ENCODE assay signal across 3 cellular contexts in genomic region chr2:70211595-70211994, GRCh38.
TF ChIP-seq lines count a peak whose summit lies in the region.

No MANE protein-coding gene starts in this region.

TF ChIP-seq in A549, 52 proteins besides CTCF, POLR2A, EP300 and RAD21:
- TF ChIP-seq, protein P1, sequence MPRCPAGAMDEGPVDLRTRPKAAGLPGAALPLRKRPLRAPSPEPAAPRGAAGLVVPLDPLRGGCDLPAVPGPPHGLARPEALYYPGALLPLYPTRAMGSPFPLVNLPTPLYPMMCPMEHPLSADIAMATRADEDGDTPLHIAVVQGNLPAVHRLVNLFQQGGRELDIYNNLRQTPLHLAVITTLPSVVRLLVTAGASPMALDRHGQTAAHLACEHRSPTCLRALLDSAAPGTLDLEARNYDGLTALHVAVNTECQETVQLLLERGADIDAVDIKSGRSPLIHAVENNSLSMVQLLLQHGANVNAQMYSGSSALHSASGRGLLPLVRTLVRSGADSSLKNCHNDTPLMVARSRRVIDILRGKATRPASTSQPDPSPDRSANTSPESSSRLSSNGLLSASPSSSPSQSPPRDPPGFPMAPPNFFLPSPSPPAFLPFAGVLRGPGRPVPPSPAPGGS (IDR thresholded peaks at IDR 0.05): no peak
- TF ChIP-seq MAFK (IDR thresholded peaks at IDR 0.05; ENCODE audit: partially characterized antibody) (peak; percentile 59), TFCP2L1 (CRISPR knock-in tag; IDR thresholded peaks at IDR 0.05) (no peak)

TF ChIP-seq in K562, 482 proteins besides CTCF, POLR2A, EP300 and RAD21:
- peak; percentile 61 for TF ChIP-seq ZNF316 (IDR thresholded peaks at IDR 0.05)
- TF ChIP-seq RFX7 (CRISPR knock-in tag; IDR thresholded peaks at IDR 0.05): no peak
- no peak for TF ChIP-seq PTTG1 (tag; IDR thresholded peaks at IDR 0.05; ENCODE audit: low read depth)
- TF ChIP-seq, protein P2, sequence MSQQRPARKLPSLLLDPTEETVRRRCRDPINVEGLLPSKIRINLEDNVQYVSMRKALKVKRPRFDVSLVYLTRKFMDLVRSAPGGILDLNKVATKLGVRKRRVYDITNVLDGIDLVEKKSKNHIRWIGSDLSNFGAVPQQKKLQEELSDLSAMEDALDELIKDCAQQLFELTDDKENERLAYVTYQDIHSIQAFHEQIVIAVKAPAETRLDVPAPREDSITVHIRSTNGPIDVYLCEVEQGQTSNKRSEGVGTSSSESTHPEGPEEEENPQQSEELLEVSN (IDR thresholded peaks at IDR 0.05; ENCODE audit: borderline replicate concordance in 1 of 2, extremely low read depth in 1 of 2, insufficient read depth in 1 of 2, insufficient read length in 1 of 2, low read depth in 1 of 2, low read length in 1 of 2, poor library complexity in 1 of 2, severe bottlenecking in 1 of 2): no peak

TF ChIP-seq in GM12891, 5 proteins besides CTCF, POLR2A, EP300 and RAD21:
- no peak for TF ChIP-seq PAX5 (IDR thresholded peaks at IDR 0.05; ENCODE audit: insufficient read depth, low read length, severe bottlenecking)
- no peak for TF ChIP-seq POLR2AphosphoS5 (IDR thresholded peaks at IDR 0.05; ENCODE audit: low read depth, low read length)
- TF ChIP-seq POU2F2 (IDR thresholded peaks at IDR 0.05; ENCODE audit: low read depth, low read length): no peak
- no peak for TF ChIP-seq SPI1 (IDR thresholded peaks at IDR 0.05; ENCODE audit: low read depth, low read length)
- TF ChIP-seq TAF1 (IDR thresholded peaks at IDR 0.05; ENCODE audit: low read depth, low read length): no peak
TF ChIP-seq in GM12891: peak in this region for 0.
